11 cellular contexts compared by ENCODE assay signal in genomic region chr1:23964235-23964668, GRCh38. TPM values are rescaled to one million over a fixed set of nuclear protein-coding genes. Genes with fewer than 3 reads are reported as not detected.
DNase-seq lines count a peak whose midpoint lies in the region; ATAC-seq, FAIRE-seq and TF ChIP-seq lines count a peak whose summit lies in the region.
"Had no signal": no experiment of that assay in that cellular context is flagged by ENCODE, and none has a peak within 500 bp of the region (broad histone marks: within the 10 kb centered on the region; RNA-seq: fewer than 3 reads in every experiment).

No MANE protein-coding gene starts in this region.

- ATAC-seq in activated CD4-positive, alpha-beta T cell treated with anti-CD3 and anti-CD28 coated beads for 36 hours, result no peak
- no peak for ATAC-seq in HG03108 (IDR thresholded peaks at IDR 0.05; ENCODE audit: unreplicated experiment)
- ATAC-seq: PC-3 had no signal

- H3K27ac Mint-ChIP-seq in activated CD4-positive, alpha-beta T cell treated with anti-CD3 and anti-CD28 coated beads for 36 hours, result peak overlapping the region; percentile 87

- DNase-seq in activated CD4-positive, alpha-beta T cell treated with anti-CD3 and anti-CD28 coated beads for 36 hours, result no peak
- DNase-seq in activated CD4-positive, alpha-beta T cell treated with anti-CD3 and anti-CD28 coated beads, Interleukin-2, amount 50 U/mL, for 1 hour, result no peak
- no peak for DNase-seq in PC-9
- DNase-seq in endothelial cell of umbilical vein (ENCODE audit: low read depth, low spot score), result no peak
- no peak for DNase-seq in spleen
- DNase-seq in brain microvascular endothelial cell, result no peak
- DNase-seq in head of caudate nucleus, result no peak
- DNase-seq: erythroblast, midbrain, PC-3 had no signal

- peaks cover 7% of the 10 kb centered on the region; the same call in 1 of the 2 replicates for H4K20me1 ChIP-seq in PC-9 (ENCODE audit: insufficient read depth)
- peaks cover 5% of the 10 kb centered on the region for H4K20me1 ChIP-seq in endothelial cell of umbilical vein (replicated peaks; ENCODE audit: control insufficient read depth, extremely low read depth, insufficient read depth, low read length)

- H3K9me3 ChIP-seq in PC-9 (ENCODE audit: insufficient read depth, low read depth) (no peaks in the 10 kb centered on the region), endothelial cell of umbilical vein (replicated peaks; ENCODE audit: control insufficient read depth, insufficient read depth, low read length) (no peaks in the 10 kb centered on the region), spleen (no peaks in the 10 kb centered on the region)

- H3K27me3 ChIP-seq in PC-9 (ENCODE audit: insufficient read depth, low read depth) (no peaks in the 10 kb centered on the region), endothelial cell of umbilical vein (ENCODE audit: control insufficient read depth in 2 of 2, insufficient read depth in 2 of 2, low read length in 2 of 2) (no peaks in the 10 kb centered on the region), spleen (replicated peaks in 1 of 7) (no peaks in the 10 kb centered on the region), brain microvascular endothelial cell (replicated peaks) (no peaks in the 10 kb centered on the region)

- H3K4me1 Mint-ChIP-seq in activated CD4-positive, alpha-beta T cell treated with anti-CD3 and anti-CD28 coated beads for 36 hours, result peaks cover 63% of the 10 kb centered on the region

- FAIRE-seq in endothelial cell of umbilical vein (lab: Jason Lieb, UNC), result no peak

- H3K4me2 ChIP-seq in PC-9 (no peak overlapping the region), endothelial cell of umbilical vein (ENCODE audit: insufficient read depth, low read length) (peak overlapping the region; percentile 24)

- H3K79me2 ChIP-seq in PC-9 (ENCODE audit: low read depth), result peaks cover 24% of the 10 kb centered on the region
- H3K79me2 ChIP-seq in endothelial cell of umbilical vein (ENCODE audit: control insufficient read depth, insufficient read depth, low read length), result peaks cover 43% of the 10 kb centered on the region

- in situ Hi-C loops in brain microvascular endothelial cell (cut with HindIII; ENCODE audit: low pct_ligation_motif_present, low sequenced_read_pairs), result no loop called here

- POLR2A ChIA-PET in activated CD4-positive, alpha-beta T cell treated with anti-CD3 and anti-CD28 coated beads for 36 hours (lab: Charles Lee), result interaction anchor here (0.7 to 4.0 kb wide), 3 partner anchors 12 to 186 kb away, joined by 3 to 20 read pairs (median 3); partner anchors contain the start of gene PITHD1
- POLR2A ChIA-PET in PC-9 (lab: Charles Lee; ENCODE audit: unreplicated experiment), result interaction anchor here (0.7 kb wide), 2 partner anchors 17 to 492 kb away, joined by 3 to 4 read pairs; no protein-coding TSS in a partner anchor
- POLR2A ChIA-PET in endothelial cell of umbilical vein (lab: Charles Lee), result interaction anchor here (1.1 kb wide), 1 partner anchor 55 kb away, joined by 3 read pairs; no protein-coding TSS in a partner anchor

- H3K9me1 ChIP-seq in endothelial cell of umbilical vein (replicated peaks; ENCODE audit: control insufficient read depth, extremely low read depth, insufficient read depth, low read length), result no peaks in the 10 kb centered on the region

- CTCF ChIA-PET in activated CD4-positive, alpha-beta T cell treated with anti-CD3 and anti-CD28 coated beads for 36 hours (lab: Charles Lee), result interaction anchor here (0.8 to 2.3 kb wide), 3 partner anchors 12 to 173 kb away, joined by 3 to 10 read pairs (median 5); partner anchors contain the start of gene LYPLA2
- CTCF ChIA-PET in PC-9 (lab: Charles Lee) (no interaction called here), endothelial cell of umbilical vein (lab: Charles Lee) (interaction anchor here (0.9 to 2.5 kb wide), 7 partner anchors 12 to 192 kb away, joined by 3 to 27 read pairs (median 4); partner anchors contain the start of gene MYOM3)

- BruUV-seq in PC-9 (replicated peaks; lab: Mats Ljungman, UMichigan) (no TSS peak), endothelial cell of umbilical vein (replicated peaks; lab: Mats Ljungman, UMichigan) (no TSS peak)

- H3K9me3 Mint-ChIP-seq in activated CD4-positive, alpha-beta T cell treated with anti-CD3 and anti-CD28 coated beads for 36 hours (ENCODE audit: low read depth), result no peaks in the 10 kb centered on the region

- peak overlapping the region; percentile 47 for H3K27ac ChIP-seq in PC-9
- H3K27ac ChIP-seq in endothelial cell of umbilical vein (ENCODE audit: insufficient read depth, low read depth, low read length), result no peak overlapping the region
- peak overlapping the region in 7 of 8 donors; percentile 17 to 66 (median 55) for H3K27ac ChIP-seq in spleen
- H3K27ac ChIP-seq in brain microvascular endothelial cell, result no peak overlapping the region

- H3K27me3 Mint-ChIP-seq in activated CD4-positive, alpha-beta T cell treated with anti-CD3 and anti-CD28 coated beads for 36 hours, result no peaks in the 10 kb centered on the region

- H3K4me1 ChIP-seq in PC-9 (replicated peaks; ENCODE audit: insufficient read depth) (peaks cover 9% of the 10 kb centered on the region; the same call in 1 of the 2 replicates), endothelial cell of umbilical vein (ENCODE audit: control insufficient read depth, extremely low read depth, insufficient read depth, low read length) (peaks cover 13% of the 10 kb centered on the region), spleen (peaks cover 12 to 74% (median 42%) of the 10 kb centered on the region in 6 donors)

- H3K9ac ChIP-seq in endothelial cell of umbilical vein (replicated peaks; ENCODE audit: extremely low read depth, insufficient read depth, low read length), result no peak overlapping the region

- H3K36me3 ChIP-seq in PC-9 (ENCODE audit: low read depth), result peaks cover 26% of the 10 kb centered on the region; the same call in 1 of the 2 replicates
- H3K36me3 ChIP-seq in endothelial cell of umbilical vein (ENCODE audit: control insufficient read depth in 2 of 2, extremely low read depth in 1 of 2, insufficient read depth in 2 of 2, low read length in 2 of 2), result peaks cover 0 to 18% of the 10 kb centered on the region in 2 experiments
- H3K36me3 ChIP-seq in spleen, result peaks cover 0 to 77% (median 25%) of the 10 kb centered on the region in 6 donors
- peaks cover 23% of the 10 kb centered on the region for H3K36me3 ChIP-seq in brain microvascular endothelial cell (replicated peaks)

- intact Hi-C loops in activated CD4-positive, alpha-beta T cell treated with anti-CD3 and anti-CD28 coated beads for 36 hours (cut with DNase I, micrococcal nuclease), result loop anchor here in 1 of 2 experiments (1.0 to 10.0 kb wide), 2 partner anchors 12 to 269 kb away; partner anchors contain the start of gene RPL11
- intact Hi-C loops in PC-9 (cut with micrococcal nuclease; ENCODE audit: unreplicated experiment) (no loop called here), endothelial cell of umbilical vein (cut with micrococcal nuclease) (no loop called here), spleen (cut with DNase I; ENCODE audit: low total_unique reads) (no loop called here), head of caudate nucleus (cut with DNase I) (no loop called here)

- dilution Hi-C loops in endothelial cell of umbilical vein (cut with MboI; ENCODE audit: extremely low pct_ligation_motif_present, low sequenced_read_pairs), result no loop called here

- H3K4me3 ChIP-seq in PC-9, result no peak overlapping the region
- H3K4me3 ChIP-seq in endothelial cell of umbilical vein (replicated peaks in 1 of 3; ENCODE audit: insufficient read depth in 1 of 3, low read depth in 1 of 3, low read length in 3 of 3), result no peak overlapping the region
- no peak overlapping the region for H3K4me3 ChIP-seq in spleen
- H3K4me3 ChIP-seq in brain microvascular endothelial cell (ENCODE audit: low read depth, low read length), result no peak overlapping the region

- no peaks in the 10 kb centered on the region for H3K9me2 ChIP-seq in PC-9 (ENCODE audit: insufficient read depth)

- TF ChIP-seq CTCF in PC-9 (conservative IDR thresholded peaks at IDR 0.05) (no peak), endothelial cell of umbilical vein (IDR thresholded peaks at IDR 0.05; ENCODE audit: extremely low read depth in 1 of 2, insufficient read depth in 1 of 2, low read depth in 1 of 2, low read length in 2 of 2) (no peak), spleen (IDR thresholded peaks at IDR 0.05 in 8 of 11, conservative IDR thresholded peaks at IDR 0.05 in 3 of 11) (no peak), brain microvascular endothelial cell (IDR thresholded peaks at IDR 0.05; ENCODE audit: low read depth, low read length, missing control alignments) (no peak)

- 62 to 74% (median 64%) methylated on average over 3 of the region's 3 CpGs for WGBS in spleen, 5 donors

- peaks cover 69% of the 10 kb centered on the region for H3K36me3 Mint-ChIP-seq in activated CD4-positive, alpha-beta T cell treated with anti-CD3 and anti-CD28 coated beads for 36 hours (ENCODE audit: low read depth)

- peak; percentile 13 for TF ChIP-seq POLR2A in endothelial cell of umbilical vein (IDR thresholded peaks at IDR 0.05; ENCODE audit: low read depth, low read length)
- TF ChIP-seq POLR2A in spleen (IDR thresholded peaks at IDR 0.05), result no peak

- H3K4me3 Mint-ChIP-seq in activated CD4-positive, alpha-beta T cell treated with anti-CD3 and anti-CD28 coated beads for 36 hours, result peak overlapping the region; percentile 9

- peaks cover 48% of the 10 kb centered on the region for H3F3A ChIP-seq in PC-9 (ENCODE audit: insufficient read depth, low read depth)

- no peak overlapping the region for H2AFZ ChIP-seq in PC-9
- no peak overlapping the region for H2AFZ ChIP-seq in endothelial cell of umbilical vein (ENCODE audit: low read depth, low read length)

RNA-seq across cellular contexts. Expression of gene PNRC2, which starts 4.6 kb away (rescaled TPM):
- 100 to 1,000 TPM; 133 to 142 TPM for total RNA-seq in activated CD4-positive, alpha-beta T cell treated with anti-CD3 and anti-CD28 coated beads for 36 hours
- 58.4 and 67.7 TPM in 2 replicates for total RNA-seq in PC-9 (2021)
- total RNA-seq in endothelial cell of umbilical vein, result 77.8 and 107 TPM in 2 replicates
- 36.3 and 70.2 TPM in 2 replicates for polyA plus RNA-seq in endothelial cell of umbilical vein
- 75.8 and 85.8 TPM in 2 replicates for polyA plus RNA-seq in endothelial cell of umbilical vein (2011; cell fraction: cytosol; rRNA removed)
- polyA plus RNA-seq in endothelial cell of umbilical vein (2011; cell fraction: nucleus; rRNA removed), result 51.1 and 75.0 TPM in 2 replicates
- 50.9 and 76.0 TPM in 2 replicates for polyA plus RNA-seq in endothelial cell of umbilical vein (2012)
- polyA minus RNA-seq in endothelial cell of umbilical vein, result 31.1 and 31.6 TPM in 2 replicates
- 41.2 TPM for polyA minus RNA-seq in endothelial cell of umbilical vein (2011; cell fraction: cytosol; rRNA and poly(A)+ RNA removed)
- 28.0 and 39.0 TPM in 2 replicates for polyA minus RNA-seq in endothelial cell of umbilical vein (2011; cell fraction: nucleus; rRNA and poly(A)+ RNA removed)
- 100 to 1,000 TPM in 6 of 7 donors, 10 to 100 TPM in 1; 87.3 to 127 (median 120) TPM for total RNA-seq in spleen
- polyA plus RNA-seq in spleen, result 100 to 1,000 TPM in 2 of 3 donors, 10 to 100 TPM in 1; 83.0 to 114 (median 111) TPM

RNA-seq across cellular contexts. Expression of gene SRSF10, which starts 15.9 kb away (rescaled TPM):
- 100 to 1,000 TPM; 213 to 225 TPM for total RNA-seq in activated CD4-positive, alpha-beta T cell treated with anti-CD3 and anti-CD28 coated beads for 36 hours
- total RNA-seq in PC-9 (2021) (77.3 and 96.2 TPM in 2 replicates), endothelial cell of umbilical vein (124 and 125 TPM in 2 replicates), spleen (100 to 1,000 TPM in 4 of 7 donors, 10 to 100 TPM in 3; 89.4 to 146 (median 102) TPM)
- polyA plus RNA-seq in endothelial cell of umbilical vein (81.2 and 135 TPM in 2 replicates), spleen (10 to 100 TPM; 54.5 to 65.9 (median 64.0) TPM)
- polyA plus RNA-seq in endothelial cell of umbilical vein (2011; cell fraction: cytosol; rRNA removed), result 79.0 and 87.1 TPM in 2 replicates
- polyA plus RNA-seq in endothelial cell of umbilical vein (2011; cell fraction: nucleus; rRNA removed), result 167 and 242 TPM in 2 replicates
- 76.3 and 105 TPM in 2 replicates for polyA plus RNA-seq in endothelial cell of umbilical vein (2012)
- polyA minus RNA-seq in endothelial cell of umbilical vein, result 124 and 131 TPM in 2 replicates
- polyA minus RNA-seq in endothelial cell of umbilical vein (2011; cell fraction: cytosol; rRNA and poly(A)+ RNA removed), result 71.4 TPM
- polyA minus RNA-seq in endothelial cell of umbilical vein (2011; cell fraction: nucleus; rRNA and poly(A)+ RNA removed), result 204 and 272 TPM in 2 replicates

RNA-seq across cellular contexts. Expression of gene CNR2, which starts 51.1 kb away (rescaled TPM):
- not detected for total RNA-seq in activated CD4-positive, alpha-beta T cell treated with anti-CD3 and anti-CD28 coated beads for 36 hours
- total RNA-seq in PC-9 (2021), result not detected in 2 replicates
- not detected in 2 replicates for total RNA-seq in endothelial cell of umbilical vein
- polyA plus RNA-seq in endothelial cell of umbilical vein, result not detected in 2 replicates
- not detected in 2 replicates for polyA plus RNA-seq in endothelial cell of umbilical vein (2011; cell fraction: cytosol; rRNA removed)
- not detected in 2 replicates for polyA plus RNA-seq in endothelial cell of umbilical vein (2011; cell fraction: nucleus; rRNA removed)
- polyA plus RNA-seq in endothelial cell of umbilical vein (2012), result not detected in 2 replicates
- not detected in 2 replicates for polyA minus RNA-seq in endothelial cell of umbilical vein
- not detected for polyA minus RNA-seq in endothelial cell of umbilical vein (2011; cell fraction: cytosol; rRNA and poly(A)+ RNA removed)
- not detected in 2 replicates for polyA minus RNA-seq in endothelial cell of umbilical vein (2011; cell fraction: nucleus; rRNA and poly(A)+ RNA removed)
- total RNA-seq in spleen, result 10 to 100 TPM; 15.0 to 23.4 (median 18.2) TPM
- 10 to 100 TPM; 18.2 to 26.6 (median 22.3) TPM for polyA plus RNA-seq in spleen
- total RNA-seq: PC-3 had no signal

Comparison
In these comparisons a context has a peak if more than half of its experiments do, and no peak if none do; other contexts are left out.
1. H3K27ac ChIP-seq: peak in PC-9 (single experiment) and spleen (7 of 8); none in endothelial cell of umbilical vein (single experiment) and brain microvascular endothelial cell (single experiment).
2. RNA of gene CNR2, which starts 51.1 kb away (total RNA-seq): 15.0 to 23.4 TPM in spleen; not detected in activated CD4-positive, alpha-beta T cell treated with anti-CD3 and anti-CD28 coated beads for 36 hours, not detected in PC-9 and not detected in endothelial cell of umbilical vein; every median in the first group is over 10 times any median in the second.